In genomic region chr13:52652170-52652979, GRCh38 we compare ENCODE assay signal across 8 cellular contexts. TPM values are rescaled to one million over a fixed set of nuclear protein-coding genes. Genes with fewer than 3 reads are reported as not detected.
DNase-seq lines count a peak whose midpoint lies in the region; ATAC-seq, FAIRE-seq and TF ChIP-seq lines count a peak whose summit lies in the region.

Gene SUGT1 (plus strand): TSS chr13:52652836. CDS start chr13:52652921, 85 bp downstream.

- DNase-seq in NCI-H128 (lab: John Stamatoyannopoulos, UW; ENCODE audit: unreplicated experiment) (peak; percentile 95), Right ventricle myocardium superior (peak; percentile 99), pancreas (peak; percentile 97 to 98 (median 97)), tibial nerve (ENCODE audit: low spot score in 2 of 2) (peak; percentile 93)
- DNase-seq in activated naive CD8-positive, alpha-beta T cell treated with anti-CD3 and anti-CD28 coated beads, Interleukin-2, amount 50 U/mL, for 16 hours (ENCODE audit: low read depth, low spot score): peak; percentile 89

- FAIRE-seq in pancreas (lab: Jason Lieb, UNC): peak; percentile 90

- WGBS in pancreas, 2 donors: 0% methylated on average over 60 to 61 of the region's 61 CpGs
- 0 to 1% methylated on average over 43 to 54 of the region's 61 CpGs for WGBS in tibial nerve, 2 donors

- H3K36me3 ChIP-seq in SU-DHL-6 (ENCODE audit: low read length) (no peaks in the 10 kb centered on the region), pancreas (no peaks in the 10 kb centered on the region), tibial nerve (peaks cover 0 to 24% (median 0%) of the 10 kb centered on the region in 3 donors)

- TF ChIP-seq EP300 in tibial nerve (IDR thresholded peaks at IDR 0.05): peak; percentile 62 to 94

- TF ChIP-seq POLR2A in tibial nerve (IDR thresholded peaks at IDR 0.05): peak; percentile 47 to 62

- H3K4me1 ChIP-seq in pancreas (peaks cover 19 to 25% (median 20%) of the 10 kb centered on the region in 3 donors), tibial nerve (peaks cover 0 to 58% (median 26%) of the 10 kb centered on the region in 4 donors)

- H2AFZ ChIP-seq in SU-DHL-6 (ENCODE audit: low read depth, low read length, severe bottlenecking): peak within 1 kb of the TSS; percentile 86

- peak within 1 kb of the TSS; percentile 96 for H3K4me2 ChIP-seq in SU-DHL-6 (ENCODE audit: low read depth, low read length, poor library complexity, severe bottlenecking)

- H3K27me3 ChIP-seq in SU-DHL-6 (ENCODE audit: low read length) (no peaks in the 10 kb centered on the region), pancreas (no peaks in the 10 kb centered on the region), tibial nerve (no peaks in the 10 kb centered on the region)

- no peaks in the 10 kb centered on the region for H3F3A ChIP-seq in SU-DHL-6 (ENCODE audit: insufficient read depth)

- peak within 1 kb of the TSS; percentile 90 for H3K9ac ChIP-seq in SU-DHL-6 (ENCODE audit: low read length)

- no peaks in the 10 kb centered on the region for H4K20me1 ChIP-seq in SU-DHL-6 (ENCODE audit: low read depth, low read length)

- intact Hi-C loops in Right ventricle myocardium superior (cut with DNase I): no loop called here
- intact Hi-C loops in pancreas (cut with DNase I): no loop called here

- peak within 1 kb of the TSS; percentile 97 for H3K4me3 ChIP-seq in SU-DHL-6 (ENCODE audit: insufficient read depth, low read length, poor library complexity, severe bottlenecking)
- peak within 1 kb of the TSS; percentile 59 to 85 (median 67) for H3K4me3 ChIP-seq in pancreas
- H3K4me3 ChIP-seq in tibial nerve: peak within 1 kb of the TSS; percentile 64 to 89 (median 76)

- H3K79me2 ChIP-seq in SU-DHL-6 (ENCODE audit: insufficient read depth, low read length): peaks cover 67% of the 10 kb centered on the region

- ATAC-seq in HG02759 (IDR thresholded peaks at IDR 0.05; ENCODE audit: unreplicated experiment) (peak; percentile 95), Right ventricle myocardium superior (ENCODE audit: poor library complexity) (peak; percentile 99), pancreas (peak; percentile 96 to 99 (median 98))

- TF ChIP-seq CTCF in GM12873 (IDR thresholded peaks at IDR 0.05; ENCODE audit: insufficient read depth, low read depth, low read length, missing control alignments): peak; percentile 81
- peak; percentile 56 for TF ChIP-seq CTCF in SU-DHL-6 (IDR thresholded peaks at IDR 0.05; ENCODE audit: insufficient read depth, low read length, poor library complexity, severe bottlenecking)
- TF ChIP-seq CTCF in pancreas (IDR thresholded peaks at IDR 0.05): peak; percentile 38 to 59 (median 42)
- TF ChIP-seq CTCF in tibial nerve (IDR thresholded peaks at IDR 0.05): peak; percentile 47 to 85 (median 70)

- H3K27ac ChIP-seq in SU-DHL-6 (ENCODE audit: low read depth, low read length) (peak within 1 kb of the TSS; percentile 75), pancreas (peak within 1 kb of the TSS; percentile 96 to 99 (median 98)), tibial nerve (peak within 1 kb of the TSS; percentile 90 to 98 (median 96))

- no peaks in the 10 kb centered on the region for H3K9me2 ChIP-seq in SU-DHL-6 (replicated peaks; ENCODE audit: insufficient read depth, low read length)

- H3K9me3 ChIP-seq in SU-DHL-6 (ENCODE audit: insufficient read depth, low read length) (no peaks in the 10 kb centered on the region), pancreas (no peaks in the 10 kb centered on the region), tibial nerve (no peaks in the 10 kb centered on the region)

RNA-seq across cellular contexts. Expression of gene SUGT1, which starts in this region (rescaled TPM):
- total RNA-seq in Right ventricle myocardium superior (51.9 TPM), pancreas (10 to 100 TPM; 16.9 to 28.7 (median 21.8) TPM), tibial nerve (10 to 100 TPM; 27.3 to 47.3 (median 37.6) TPM)
- polyA plus RNA-seq in pancreas: 10 to 100 TPM; 16.6 to 24.3 TPM

Comparison
In these comparisons a context has a peak if more than half of its experiments do, and no peak if none do; other contexts are left out.
1. Peak in every context shown above with its lines: DNase-seq, ATAC-seq, H3K4me3 ChIP-seq and H3K27ac ChIP-seq.